22 cellular contexts compared by ENCODE assay signal in the genomic region with DNA sequence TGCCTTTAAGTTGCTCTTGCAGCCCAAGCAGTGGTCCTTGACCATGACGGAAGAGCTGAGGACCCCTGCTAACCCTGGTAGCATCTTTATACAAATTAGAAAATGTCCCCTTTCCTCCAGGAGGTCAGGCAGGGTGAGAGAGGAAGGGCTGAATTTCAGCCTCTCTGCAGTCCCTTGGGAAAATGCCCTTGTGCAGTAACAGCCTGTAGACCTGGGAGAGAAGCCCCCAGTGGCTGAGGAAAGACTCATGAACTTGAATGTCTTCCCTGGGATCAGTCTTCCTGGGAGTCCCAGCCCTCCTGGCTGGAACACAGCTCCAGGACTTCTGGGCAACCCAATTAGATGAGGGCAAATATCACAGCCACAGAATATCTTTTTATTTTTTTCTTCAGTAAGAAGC.
DNase-seq lines count a peak whose midpoint lies in the region; ATAC-seq and TF ChIP-seq lines count a peak whose summit lies in the region.
"Had no signal": no experiment of that assay in that cellular context is flagged by ENCODE, and none has a peak within 500 bp of the region (broad histone marks: within the 10 kb centered on the region; RNA-seq: fewer than 3 reads in every experiment).

No MANE protein-coding gene starts in this region.

- H3K27ac ChIP-seq in GM23338 (ENCODE audit: low read depth), result no peak overlapping the region
- no peak overlapping the region for H3K27ac ChIP-seq in neural progenitor cell
- H3K27ac ChIP-seq: 22Rv1, BLaER1, PC-9 had no signal

- H3K4me2 ChIP-seq in GM23338 (no peak overlapping the region), neural progenitor cell (no peak overlapping the region)
- H3K4me2 ChIP-seq: PC-9, SK-N-SH had no signal

- H3K4me3 Mint-ChIP-seq in GM23338 (no peak overlapping the region), neural progenitor cell (no peak overlapping the region)
- peak overlapping the region; percentile 60 for H3K4me3 Mint-ChIP-seq in activated T-helper 17 cell treated with anti-CD3 and anti-CD28 coated beads, Interleukin-2, amount 50 U/mL, for 72 hours

- no peaks in the 10 kb centered on the region; the same call in 1 of the 2 replicates for H3K4me1 ChIP-seq in GM23338 (ENCODE audit: insufficient read depth)
- peaks cover 10% of the 10 kb centered on the region for H3K4me1 ChIP-seq in neural progenitor cell

- no peak for TF ChIP-seq CTCF in GM23338 (conservative IDR thresholded peaks at IDR 0.05; ENCODE audit: low read depth in 2 of 2)
- no peak for TF ChIP-seq CTCF in neural progenitor cell (IDR thresholded peaks at IDR 0.05)
- no peak for TF ChIP-seq CTCF in GM10248 (IDR thresholded peaks at IDR 0.05; ENCODE audit: control extremely low read depth, extremely low read depth, low read depth, missing control alignments)

- peak; percentile 13 for DNase-seq in DMS 273 (lab: John Stamatoyannopoulos, UW; ENCODE audit: unreplicated experiment)
- no peak for DNase-seq in DMS 273 treated with DMSO at 0.1 percent for 48 hours (lab: John Stamatoyannopoulos, UW)
- peak; percentile 12 for DNase-seq in GM23338 (ENCODE audit: low spot score)
- DNase-seq in neural progenitor cell (ENCODE audit: low spot score), result no peak
- DNase-seq in NCI-H2081 (lab: John Stamatoyannopoulos, UW), result no peak
- no peak for DNase-seq in HuH-7.5 (ENCODE audit: low spot score)
- DNase-seq in GM10248 (ENCODE audit: extremely low spot score), result no peak
- DNase-seq: ACHN, DMS79 treated with DMSO at 0.1 percent for 48 hours, Kasumi-1, NCI-H1092, NCI-H1436 treated with DMSO at 0.1 percent for 48 hours, NCI-H2029 treated with DMSO at 0.1 percent for 48 hours, NCI-H446, PC-9, RPMI8226, SHP77, SK-N-SH had no signal

- POLR2A ChIA-PET in GM10248 (lab: Yijun Ruan, JAX), result no interaction called here

- H3F3A ChIP-seq in GM23338 (replicated peaks; ENCODE audit: low read depth) (no peaks in the 10 kb centered on the region), neural progenitor cell (ENCODE audit: low read depth) (no peaks in the 10 kb centered on the region)

- no peaks in the 10 kb centered on the region for H3K9me3 Mint-ChIP-seq in GM23338
- no peaks in the 10 kb centered on the region for H3K9me3 Mint-ChIP-seq in activated T-helper 17 cell treated with anti-CD3 and anti-CD28 coated beads, Interleukin-2, amount 50 U/mL, for 72 hours
- no peaks in the 10 kb centered on the region for H3K9me3 Mint-ChIP-seq in neural progenitor cell

- H3K27me3 ChIP-seq in GM23338 (ENCODE audit: insufficient read depth) (no peaks in the 10 kb centered on the region), neural progenitor cell (no peaks in the 10 kb centered on the region)
- H3K27me3 ChIP-seq: BLaER1 had no signal

- H3K27me3 Mint-ChIP-seq in GM23338 (ENCODE audit: insufficient read depth, low read depth, poor library complexity), result peaks cover 2% of the 10 kb centered on the region
- H3K27me3 Mint-ChIP-seq in activated T-helper 17 cell treated with anti-CD3 and anti-CD28 coated beads, Interleukin-2, amount 50 U/mL, for 72 hours, result no peaks in the 10 kb centered on the region
- H3K27me3 Mint-ChIP-seq in neural progenitor cell (ENCODE audit: insufficient read depth, low read depth), result peaks cover 3% of the 10 kb centered on the region

- H3K9me2 ChIP-seq in GM23338 (ENCODE audit: insufficient read depth), result 0 out of 2 replicates have a peak, but pooled peaks cover 4% of the 10 kb centered on the region
- H3K9me2 ChIP-seq: SK-N-SH had no signal

- H3K4me1 Mint-ChIP-seq in GM23338 (peaks cover 4% of the 10 kb centered on the region), neural progenitor cell (peaks cover 51% of the 10 kb centered on the region)
- peaks cover 47% of the 10 kb centered on the region for H3K4me1 Mint-ChIP-seq in activated T-helper 17 cell treated with anti-CD3 and anti-CD28 coated beads, Interleukin-2, amount 50 U/mL, for 72 hours

- H3K79me2 ChIP-seq in GM23338 (replicated peaks; ENCODE audit: insufficient read depth), result no peaks in the 10 kb centered on the region
- no peaks in the 10 kb centered on the region for H3K79me2 ChIP-seq in neural progenitor cell (ENCODE audit: low read depth)

- H3K9ac ChIP-seq in neural progenitor cell, result no peak overlapping the region
- H3K9ac ChIP-seq: BLaER1, SK-N-SH had no signal

- H2AFZ ChIP-seq in GM23338, result peak overlapping the region; percentile 80; the same call in 1 of the 2 replicates
- no peak overlapping the region for H2AFZ ChIP-seq in neural progenitor cell (replicated peaks)
- H2AFZ ChIP-seq: PC-9 had no signal

- H3K27ac Mint-ChIP-seq in GM23338 (no peak overlapping the region), neural progenitor cell (peak overlapping the region; percentile 26)
- no peak overlapping the region for H3K27ac Mint-ChIP-seq in activated T-helper 17 cell treated with anti-CD3 and anti-CD28 coated beads, Interleukin-2, amount 50 U/mL, for 72 hours

- H3K4me3 ChIP-seq in GM23338 (no peak overlapping the region), neural progenitor cell (no peak overlapping the region)
- H3K4me3 ChIP-seq: BLaER1, GM12878, PC-9 had no signal

- no peak; the same call in 2 of the 3 replicates for ATAC-seq in GM23338
- ATAC-seq in activated T-helper 17 cell treated with anti-CD3 and anti-CD28 coated beads, Interleukin-2, amount 50 U/mL, for 72 hours (replicated peaks), result no peak
- ATAC-seq: GM12878 had no signal

- CTCF ChIA-PET in GM10248 (lab: Yijun Ruan, JAX), result no interaction called here

- H4K20me1 ChIP-seq in GM23338 (replicated peaks; ENCODE audit: insufficient read depth) (no peaks in the 10 kb centered on the region), neural progenitor cell (ENCODE audit: low read depth) (no peaks in the 10 kb centered on the region)
- H4K20me1 ChIP-seq: BLaER1 had no signal

- H3K36me3 ChIP-seq in GM23338 (ENCODE audit: insufficient read depth) (no peaks in the 10 kb centered on the region), neural progenitor cell (no peaks in the 10 kb centered on the region)
- H3K36me3 ChIP-seq: BLaER1 had no signal

- H3K36me3 Mint-ChIP-seq in GM23338 (ENCODE audit: low read depth), result no peaks in the 10 kb centered on the region
- no peaks in the 10 kb centered on the region for H3K36me3 Mint-ChIP-seq in activated T-helper 17 cell treated with anti-CD3 and anti-CD28 coated beads, Interleukin-2, amount 50 U/mL, for 72 hours (ENCODE audit: low read depth)
- no peaks in the 10 kb centered on the region for H3K36me3 Mint-ChIP-seq in neural progenitor cell

- H3K9me3 ChIP-seq in neural progenitor cell (ENCODE audit: low read depth), result no peaks in the 10 kb centered on the region
- H3K9me3 ChIP-seq: BLaER1, SK-N-SH had no signal

TF ChIP-seq in GM23338, 12 proteins besides CTCF, POLR2A, EP300 and RAD21 (continues in another document):
- TF ChIP-seq REST (IDR thresholded peaks at IDR 0.05; ENCODE audit: unreplicated experiment) (no peak), EZH2phosphoT487 (IDR thresholded peaks at IDR 0.05; ENCODE audit: unreplicated experiment) (no peak), POLR2AphosphoS5 (IDR thresholded peaks at IDR 0.05; ENCODE audit: low read depth) (no peak), JUNB (IDR thresholded peaks at IDR 0.05; ENCODE audit: unreplicated experiment) (no peak), STAT1 (IDR thresholded peaks at IDR 0.05; ENCODE audit: unreplicated experiment) (no peak), ZNF114 (CRISPR knock-in tag; IDR thresholded peaks at IDR 0.05) (no peak), ZNF331 (CRISPR knock-in tag; IDR thresholded peaks at IDR 0.05; ENCODE audit: low read depth) (no peak)
- TF ChIP-seq, protein P1, sequence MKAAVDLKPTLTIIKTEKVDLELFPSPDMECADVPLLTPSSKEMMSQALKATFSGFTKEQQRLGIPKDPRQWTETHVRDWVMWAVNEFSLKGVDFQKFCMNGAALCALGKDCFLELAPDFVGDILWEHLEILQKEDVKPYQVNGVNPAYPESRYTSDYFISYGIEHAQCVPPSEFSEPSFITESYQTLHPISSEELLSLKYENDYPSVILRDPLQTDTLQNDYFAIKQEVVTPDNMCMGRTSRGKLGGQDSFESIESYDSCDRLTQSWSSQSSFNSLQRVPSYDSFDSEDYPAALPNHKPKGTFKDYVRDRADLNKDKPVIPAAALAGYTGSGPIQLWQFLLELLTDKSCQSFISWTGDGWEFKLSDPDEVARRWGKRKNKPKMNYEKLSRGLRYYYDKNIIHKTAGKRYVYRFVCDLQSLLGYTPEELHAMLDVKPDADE (IDR thresholded peaks at IDR 0.05), result no peak

Comparison
In these comparisons a context has a peak if more than half of its experiments do, and no peak if none do; other contexts are left out.
1. DNase-seq: peak in DMS 273 (single experiment) and GM23338 (single experiment); none in DMS 273 treated with DMSO at 0.1 percent for 48 hours (single experiment), neural progenitor cell (single experiment), NCI-H2081 (0 of 2), HuH-7.5 (single experiment) and GM10248 (single experiment).